Comparison of ENCODE assay signal across 31 cellular contexts in the genomic region with DNA sequence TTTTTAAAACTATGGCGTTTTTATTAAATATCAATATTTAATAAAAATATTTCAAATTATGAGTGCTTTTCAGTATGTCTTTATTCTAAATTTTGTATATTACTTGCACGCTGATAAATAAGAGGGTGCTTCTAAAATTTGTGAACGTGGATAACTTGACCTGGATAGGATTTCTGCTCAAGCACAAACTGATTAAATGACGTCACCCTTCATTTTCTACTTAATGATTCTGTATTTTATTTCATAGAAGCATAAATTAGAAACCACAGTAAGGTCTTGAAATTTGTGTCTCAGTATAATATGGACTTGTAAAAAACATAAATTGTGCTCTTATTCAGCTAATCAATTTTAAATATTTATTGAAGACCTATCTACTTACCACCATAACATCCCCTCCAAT.
DNase-seq lines count a peak whose midpoint lies in the region; ATAC-seq, FAIRE-seq and TF ChIP-seq lines count a peak whose summit lies in the region.
"Had no signal": no experiment of that assay in that cellular context is flagged by ENCODE, and none has a peak within 500 bp of the region (broad histone marks: within the 10 kb centered on the region; RNA-seq: fewer than 3 reads in every experiment).

No MANE protein-coding gene starts in this region.

- FAIRE-seq in HepG2 (lab: Jason Lieb, UNC), result no peak
- FAIRE-seq in GM12878 (lab: Jason Lieb, UNC), result no peak
- FAIRE-seq: A204.1, A549, D721Med had no signal

- no peaks in the 10 kb centered on the region for H3K36me3 ChIP-seq in HepG2 (replicated peaks in 1 of 2; ENCODE audit: control insufficient read depth in 1 of 2, insufficient read depth in 2 of 2, low read length in 2 of 2)
- H3K36me3 ChIP-seq in right lobe of liver, result no peaks in the 10 kb centered on the region
- H3K36me3 ChIP-seq in GM12878 (ENCODE audit: control insufficient read depth in 2 of 2, insufficient read depth in 2 of 2, low read length in 1 of 2), result no peaks in the 10 kb centered on the region
- H3K36me3 ChIP-seq: BE2C; BLaER1; BLaER1 treated with 17β-estradiol and CSF1 and Interleukin-3, amounts not matched to agents 10 nM and 100 nM had no signal

- RAD21 ChIA-PET in GM12878 (lab: Charles Lee; ENCODE audit: unreplicated experiment), result no interaction called here

- no peaks in the 10 kb centered on the region for H3K79me2 ChIP-seq in HepG2 (ENCODE audit: insufficient read depth, low read length)
- no peaks in the 10 kb centered on the region for H3K79me2 ChIP-seq in GM12878 (ENCODE audit: control insufficient read depth, insufficient read depth, low read length)

- H3K4me1 ChIP-seq in HepG2 (ENCODE audit: insufficient read depth, low read length) (no peaks in the 10 kb centered on the region), right lobe of liver (no peaks in the 10 kb centered on the region), GM12878 (ENCODE audit: control insufficient read depth, insufficient read depth, low read length) (no peaks in the 10 kb centered on the region)
- H3K4me1 ChIP-seq: A549; BLaER1; BLaER1 treated with 17β-estradiol and CSF1 and Interleukin-3, amounts not matched to agents 10 nM and 100 nM; Caco-2 had no signal

- H3K27ac ChIP-seq in HepG2 (ENCODE audit: extremely low read length, insufficient read depth, low read length) (no peak overlapping the region), right lobe of liver (no peak overlapping the region), GM12878 (ENCODE audit: control insufficient read depth, insufficient read depth) (no peak overlapping the region)
- H3K27ac ChIP-seq: 22Rv1; A549; BLaER1; BLaER1 treated with 17β-estradiol and CSF1 and Interleukin-3, amounts not matched to agents 10 nM and 100 nM; C4-2B had no signal

- in situ Hi-C loops in HepG2 (cut with HindIII; ENCODE audit: extremely low pct_ligation_motif_present, low pct_unique_long_range_greater_than_20kb), result no loop called here
- in situ Hi-C loops in GM12878 (cut with MboI), result no loop called here

- H3K4me2 ChIP-seq in HepG2 (ENCODE audit: low read depth, low read length) (no peak overlapping the region), GM12878 (ENCODE audit: control insufficient read depth, insufficient read depth) (no peak overlapping the region)
- H3K4me2 ChIP-seq: A549; BLaER1; BLaER1 treated with 17β-estradiol and CSF1 and Interleukin-3, amounts not matched to agents 10 nM and 100 nM had no signal

- H3K9me3 ChIP-seq in HepG2 (ENCODE audit: low read length) (no peaks in the 10 kb centered on the region), right lobe of liver (no peaks in the 10 kb centered on the region), GM12878 (replicated peaks; ENCODE audit: control insufficient read depth, insufficient read depth, low read length) (no peaks in the 10 kb centered on the region)
- H3K9me3 ChIP-seq: A549; BE2C; BLaER1; BLaER1 treated with 17β-estradiol and CSF1 and Interleukin-3, amounts not matched to agents 10 nM and 100 nM; Caco-2 had no signal

- POLR2A ChIA-PET in HepG2 (lab: Yijun Ruan, JAX) (no interaction called here), GM12878 (lab: Charles Lee) (no interaction called here)

- no peak for ATAC-seq in HepG2
- ATAC-seq in right lobe of liver, result no peak
- ATAC-seq in GM12878, result no peak
- no peak for ATAC-seq in GM19397 (IDR thresholded peaks at IDR 0.05; ENCODE audit: unreplicated experiment)
- ATAC-seq: A549; CD8-positive, alpha-beta T cell had no signal

- H3K9ac ChIP-seq in HepG2 (ENCODE audit: insufficient read depth, low read depth, low read length) (no peak overlapping the region), GM12878 (ENCODE audit: control insufficient read depth, insufficient read depth, low read length) (no peak overlapping the region)
- H3K9ac ChIP-seq: BLaER1; BLaER1 treated with 17β-estradiol and CSF1 and Interleukin-3, amounts not matched to agents 10 nM and 100 nM had no signal

- TF ChIP-seq POLR2A in HepG2 (IDR thresholded peaks at IDR 0.05; ENCODE audit: insufficient read depth in 1 of 2, low read depth in 2 of 2, low read length in 2 of 2), result no peak
- no peak for TF ChIP-seq POLR2A in right lobe of liver (IDR thresholded peaks at IDR 0.05)
- TF ChIP-seq POLR2A in GM12878 (IDR thresholded peaks at IDR 0.05; ENCODE audit: low read depth, low read length), result no peak

- SMC1A ChIA-PET in GM12878 (lab: Charles Lee; ENCODE audit: uncharacterized antibody, unreplicated experiment), result no interaction called here

- H4K20me1 ChIP-seq in HepG2 (ENCODE audit: insufficient read depth, low read length), result no peaks in the 10 kb centered on the region
- no peaks in the 10 kb centered on the region for H4K20me1 ChIP-seq in GM12878 (ENCODE audit: control insufficient read depth, insufficient read depth)
- H4K20me1 ChIP-seq: BLaER1; BLaER1 treated with 17β-estradiol and CSF1 and Interleukin-3, amounts not matched to agents 10 nM and 100 nM had no signal

- TF ChIP-seq CTCF in HepG2 (CRISPR knock-in tag; IDR thresholded peaks at IDR 0.05), result no peak
- TF ChIP-seq CTCF in right lobe of liver (IDR thresholded peaks at IDR 0.05), result no peak
- no peak for TF ChIP-seq CTCF in GM12878 (IDR thresholded peaks at IDR 0.05 in 2 of 3, conservative IDR thresholded peaks at IDR 0.05 in 1 of 3; ENCODE audit: control insufficient read depth in 2 of 3, extremely low read depth in 1 of 3, insufficient read depth in 1 of 3, low read depth in 3 of 3, low read length in 3 of 3)

- no peak for TF ChIP-seq EP300 in HepG2 (IDR thresholded peaks at IDR 0.05; ENCODE audit: low read depth in 2 of 2, low read length in 2 of 2)
- no peak for TF ChIP-seq EP300 in HepG2 (CRISPR knock-in tag; IDR thresholded peaks at IDR 0.05; ENCODE audit: borderline replicate concordance)
- no peak for TF ChIP-seq EP300 in GM12878 (IDR thresholded peaks at IDR 0.05; ENCODE audit: borderline replicate concordance in 1 of 2, control insufficient read depth in 1 of 2, low read depth in 2 of 2, low read length in 2 of 2)

- H2AFZ ChIP-seq in HepG2 (ENCODE audit: low read length) (no peak overlapping the region), GM12878 (ENCODE audit: control insufficient read depth, low read depth, low read length) (no peak overlapping the region)

- H3K4me3 ChIP-seq in HepG2 (replicated peaks in 1 of 3; ENCODE audit: insufficient read depth in 1 of 3, low read depth in 2 of 3, low read length in 3 of 3), result no peak overlapping the region
- H3K4me3 ChIP-seq in right lobe of liver, result no peak overlapping the region
- H3K4me3 ChIP-seq in GM12878, result no peak overlapping the region
- H3K4me3 ChIP-seq: A549; BLaER1; BLaER1 treated with 17β-estradiol and CSF1 and Interleukin-3, amounts not matched to agents 10 nM and 100 nM had no signal

- CTCF ChIA-PET in HepG2 (lab: Yijun Ruan, JAX; ENCODE audit: low intra/inter-chr PET ratio, low total read pairs), result no interaction called here
- CTCF ChIA-PET in GM12878 (lab: Yijun Ruan, JAX), result no interaction called here

- WGBS in HepG2 (ENCODE audit: low lambda C conversion rate), result under 1% methylated on average over 4 of the region's 4 CpGs
- 63% methylated on average over 4 of the region's 4 CpGs for WGBS in right lobe of liver (ENCODE audit: insufficient coverage, low coverage, low lambda C conversion rate, missing lambda C conversion rate)
- 23% methylated on average over 4 of the region's 4 CpGs for WGBS in GM12878 (ENCODE audit: insufficient coverage, insufficient replicate concordance, low lambda C conversion rate, missing lambda C conversion rate)

- TF ChIP-seq RAD21 in HepG2 (CRISPR knock-in tag; IDR thresholded peaks at IDR 0.05) (no peak), GM12878 (IDR thresholded peaks at IDR 0.05; ENCODE audit: insufficient read depth, low read depth, low read length) (no peak)

- intact Hi-C loops in HepG2 (cut with micrococcal nuclease; ENCODE audit: unreplicated experiment) (no loop called here), right lobe of liver (cut with DNase I) (no loop called here), GM12878 (cut with micrococcal nuclease; ENCODE audit: unreplicated experiment) (no loop called here)

- BruUV-seq in HepG2 (replicated peaks; lab: Mats Ljungman, UMichigan) (no TSS peak), GM12878 (replicated peaks; lab: Mats Ljungman, UMichigan) (no TSS peak)

- H3K27me3 ChIP-seq in HepG2 (ENCODE audit: control insufficient read depth in 1 of 2, insufficient read depth in 2 of 2, low read length in 2 of 2), result no peaks in the 10 kb centered on the region
- H3K27me3 ChIP-seq in right lobe of liver, result no peaks in the 10 kb centered on the region
- no peaks in the 10 kb centered on the region for H3K27me3 ChIP-seq in GM12878 (replicated peaks in 1 of 2; ENCODE audit: control insufficient read depth in 2 of 2, insufficient read depth in 2 of 2, low read length in 1 of 2)
- H3K27me3 ChIP-seq: BE2C; BLaER1; BLaER1 treated with 17β-estradiol and CSF1 and Interleukin-3, amounts not matched to agents 10 nM and 100 nM had no signal

- DNase-seq in HepG2 (ENCODE audit: low spot score), result no peak
- DNase-seq in right lobe of liver, result no peak
- no peak for DNase-seq in GM12878 (ENCODE audit: low read depth, low spot score)
- DNase-seq: 8988T; ACHN; AML-193; BE2C; C1 segment of cervical spinal cord; Caco-2; Calu3; CD4-positive, alpha-beta memory T cell; CD4-positive, alpha-beta T cell; CD4-positive, CD25-positive, alpha-beta regulatory T cell; CD8-positive, alpha-beta memory T cell; CD8-positive, alpha-beta T cell; COR-L47; DMS 273 treated with DMSO at 0.1 percent for 48 hours; DMS153; DMS53; DMS79; DMS79 treated with DMSO at 0.1 percent for 48 hours; DND-41; EL had no signal

TF ChIP-seq in HepG2, 621 proteins besides CTCF, POLR2A, EP300 and RAD21 (continues in another document):
- no peak for TF ChIP-seq MEF2D (CRISPR knock-in tag; IDR thresholded peaks at IDR 0.05)
- TF ChIP-seq GATAD1 (CRISPR knock-in tag; IDR thresholded peaks at IDR 0.05), result no peak

TF ChIP-seq in GM12878, 131 proteins besides CTCF, POLR2A, EP300 and RAD21 (continues in another document):
- TF ChIP-seq ETV6 (conservative IDR thresholded peaks at IDR 0.05 in 1 of 2, IDR thresholded peaks at IDR 0.05 in 1 of 2; ENCODE audit: borderline replicate concordance in 1 of 2, low read depth in 1 of 2), result no peak
